In genomic region chr12:98572010-98572409, GRCh38 we compare ENCODE assay signal across 13 cellular contexts. TPM values are rescaled to one million over a fixed set of nuclear protein-coding genes. Genes with fewer than 3 reads are reported as not detected.
A peak's percentile ranks its signal among the peaks of the same experiment; 100 is the strongest.
DNase-seq lines count a peak whose midpoint lies in the region; FAIRE-seq and TF ChIP-seq lines count a peak whose summit lies in the region.
"Had no signal": no experiment of that assay in that cellular context is flagged by ENCODE, and none has a peak within 500 bp of the region (broad histone marks: within the 10 kb centered on the region; RNA-seq: fewer than 3 reads in every experiment).

No MANE protein-coding gene starts in this region.

- dilution Hi-C loops in keratinocyte (cut with MboI; ENCODE audit: extremely low pct_ligation_motif_present, low sequenced_read_pairs): no loop called here

- H3K4me1 Mint-ChIP-seq in Calu3 (ENCODE audit: low read depth, unreplicated experiment): no peaks in the 10 kb centered on the region
- H3K4me1 Mint-ChIP-seq: T-cell had no signal

- no peaks in the 10 kb centered on the region for H4K20me1 ChIP-seq in keratinocyte (ENCODE audit: control insufficient read depth, extremely low read depth, insufficient read depth, low read length)

- BruUV-seq in Calu3 (replicated peaks; lab: Mats Ljungman, UMichigan): no TSS peak

- no peaks in the 10 kb centered on the region for H3K9me1 ChIP-seq in keratinocyte (ENCODE audit: control insufficient read depth, extremely low read depth, insufficient read depth, low read length)

- CTCF ChIA-PET in Calu3 (lab: Charles Lee): interaction anchor here (0.6 to 0.9 kb wide), 3 partner anchors 64 to 148 kb away, joined by 3 to 4 read pairs (median 4); no protein-coding TSS in a partner anchor

- H3K27ac Mint-ChIP-seq in Calu3 (ENCODE audit: unreplicated experiment): no peak overlapping the region
- H3K27ac Mint-ChIP-seq: T-cell had no signal

- TF ChIP-seq CTCF in Calu3 (IDR thresholded peaks at IDR 0.05; ENCODE audit: unreplicated experiment) (peak; percentile 23), VCaP (conservative IDR thresholded peaks at IDR 0.05) (peak; percentile 54), keratinocyte (optimal IDR thresholded peaks at IDR 0.05 in 1 of 3, IDR thresholded peaks at IDR 0.05 in 1 of 3, conservative IDR thresholded peaks at IDR 0.05 in 1 of 3; ENCODE audit: extremely low read depth in 1 of 3, insufficient read depth in 2 of 3, low read length in 3 of 3) (peak; percentile 37 to 54 (median 40))

- H3K36me3 ChIP-seq in keratinocyte (ENCODE audit: control insufficient read depth in 2 of 2, extremely low read depth in 1 of 2, insufficient read depth in 2 of 2, low read length in 2 of 2): no peaks in the 10 kb centered on the region
- H3K36me3 ChIP-seq: adrenal gland had no signal

- no peaks in the 10 kb centered on the region for H3K36me3 Mint-ChIP-seq in Calu3 (ENCODE audit: insufficient read depth, unreplicated experiment)
- H3K36me3 Mint-ChIP-seq: T-cell had no signal

- H3K4me3 ChIP-seq in keratinocyte (ENCODE audit: control insufficient read depth in 2 of 3, extremely low read depth in 1 of 3, insufficient read depth in 2 of 3, low read depth in 1 of 3, low read length in 3 of 3): no peak overlapping the region
- H3K4me3 ChIP-seq: adrenal gland, lung had no signal

- H3K79me2 ChIP-seq in keratinocyte (ENCODE audit: control insufficient read depth, insufficient read depth, low read length): no peaks in the 10 kb centered on the region

- no peak overlapping the region for H2AFZ ChIP-seq in keratinocyte (ENCODE audit: control insufficient read depth, low read length)

- H3K27me3 Mint-ChIP-seq in Calu3 (ENCODE audit: unreplicated experiment): no peaks in the 10 kb centered on the region
- H3K27me3 Mint-ChIP-seq: T-cell had no signal

- no peak overlapping the region for H3K9ac ChIP-seq in keratinocyte (ENCODE audit: control insufficient read depth, extremely low read depth, insufficient read depth, low read length)

- no peaks in the 10 kb centered on the region for H3K9me3 ChIP-seq in keratinocyte (ENCODE audit: control insufficient read depth, low read depth, low read length)
- H3K9me3 ChIP-seq: adrenal gland had no signal

- H3K4me3 Mint-ChIP-seq in Calu3 (ENCODE audit: low read depth, unreplicated experiment): no peak overlapping the region
- H3K4me3 Mint-ChIP-seq: T-cell had no signal

- H3K4me1 ChIP-seq in keratinocyte (ENCODE audit: control insufficient read depth, extremely low read depth, insufficient read depth, low read length): no peaks in the 10 kb centered on the region
- H3K4me1 ChIP-seq: adrenal gland had no signal

- H3K9me3 Mint-ChIP-seq in Calu3 (ENCODE audit: low read depth, unreplicated experiment): no peaks in the 10 kb centered on the region
- H3K9me3 Mint-ChIP-seq: T-cell had no signal

- H3K4me2 ChIP-seq in keratinocyte (ENCODE audit: control insufficient read depth, extremely low read depth, insufficient read depth, low read depth, low read length): no peak overlapping the region

- FAIRE-seq in keratinocyte (lab: Jason Lieb, UNC) (no peak), GM19239 (lab: Jason Lieb, UNC) (no peak)

- no peaks in the 10 kb centered on the region for H3K27me3 ChIP-seq in keratinocyte (ENCODE audit: control insufficient read depth, extremely low read depth, insufficient read depth, low read length)
- H3K27me3 ChIP-seq: adrenal gland had no signal

- DNase-seq in Calu3 (no peak), HT-29 (ENCODE audit: low spot score) (peak; percentile 26), keratinocyte (ENCODE audit: low read depth, low spot score) (no peak), COR-L47 (lab: John Stamatoyannopoulos, UW) (no peak), GM19239 (ENCODE audit: insufficient read length, low spot score) (no peak), GDM1 (lab: John Stamatoyannopoulos, UW) (no peak), NCI-H1436 (lab: John Stamatoyannopoulos, UW) (no peak)
- DNase-seq: adrenal gland, DMS79, NCI-H1694, T-cell had no signal

- intact Hi-C loops in Calu3 (cut with micrococcal nuclease; ENCODE audit: unreplicated experiment): no loop called here

- H3K27ac ChIP-seq in VCaP: no peak overlapping the region
- H3K27ac ChIP-seq in keratinocyte (ENCODE audit: control insufficient read depth, insufficient read depth, low read length): no peak overlapping the region
- H3K27ac ChIP-seq: adrenal gland had no signal

RNA-seq across cellular contexts. Expression of gene SLC25A3, which starts 21.5 kb away (rescaled TPM):
- 486 and 520 TPM in 2 replicates for total RNA-seq in Calu3 (2022)
- 575 and 586 TPM in 2 replicates for total RNA-seq in HT-29 (2014; rRNA removed; shearing (Covaris generic))
- 289 to 802 TPM (median 389 TPM) in 3 replicates for polyA plus RNA-seq in keratinocyte
- polyA plus RNA-seq in keratinocyte (2011; ENCODE audit: low read depth): 206 TPM
- 695 and 997 TPM in 2 replicates for polyA plus RNA-seq in keratinocyte (2011; cell fraction: cytosol; rRNA removed)
- 442 and 563 TPM in 2 replicates for polyA plus RNA-seq in keratinocyte (2011; cell fraction: nucleus; rRNA removed)
- polyA plus RNA-seq in keratinocyte (2012; ENCODE audit: low replicate concordance): 419 and 507 TPM in 2 replicates
- polyA minus RNA-seq in keratinocyte: 177 to 463 TPM (median 320 TPM) in 3 replicates
- polyA minus RNA-seq in keratinocyte (2011; cell fraction: cytosol; rRNA and poly(A)+ RNA removed): 633 TPM
- polyA minus RNA-seq in keratinocyte (2011; cell fraction: nucleus; rRNA and poly(A)+ RNA removed): 238 and 245 TPM in 2 replicates

RNA-seq across cellular contexts. Expression of gene TMPO, which starts 56.6 kb away (rescaled TPM):
- 234 and 256 TPM in 2 replicates for total RNA-seq in Calu3 (2022)
- total RNA-seq in HT-29 (2014; rRNA removed; shearing (Covaris generic)): 158 and 176 TPM in 2 replicates
- polyA plus RNA-seq in keratinocyte: 10.2 to 41.0 TPM (median 30.5 TPM) in 3 replicates
- polyA plus RNA-seq in keratinocyte (2011; ENCODE audit: low read depth): 16.5 TPM
- 8.9 and 17.9 TPM in 2 replicates for polyA plus RNA-seq in keratinocyte (2011; cell fraction: cytosol; rRNA removed)
- 10.6 and 16.6 TPM in 2 replicates for polyA plus RNA-seq in keratinocyte (2011; cell fraction: nucleus; rRNA removed)
- polyA plus RNA-seq in keratinocyte (2012; ENCODE audit: low replicate concordance): 9.8 and 29.2 TPM in 2 replicates
- 6.4 to 32.8 TPM (median 6.6 TPM) in 3 replicates for polyA minus RNA-seq in keratinocyte
- polyA minus RNA-seq in keratinocyte (2011; cell fraction: cytosol; rRNA and poly(A)+ RNA removed): 16.5 TPM
- polyA minus RNA-seq in keratinocyte (2011; cell fraction: nucleus; rRNA and poly(A)+ RNA removed): 11.4 and 16.5 TPM in 2 replicates
